8 cellular contexts compared by ENCODE assay signal in genomic region chrX:319579-320125, GRCh38. TPM values are rescaled to one million over a fixed set of nuclear protein-coding genes. Genes with fewer than 3 reads are reported as not detected.
DNase-seq lines count a peak whose midpoint lies in the region; ATAC-seq and TF ChIP-seq lines count a peak whose summit lies in the region.

No MANE protein-coding gene starts in this region.

- peaks cover 9% of the 10 kb centered on the region for H3K36me3 ChIP-seq in SJSA1
- peaks cover 10 to 17% (median 16%) of the 10 kb centered on the region in 4 donors for H3K36me3 ChIP-seq in esophagus muscularis mucosa
- H3K36me3 ChIP-seq in neuronal stem cell (replicated peaks in 1 of 2; ENCODE audit: control insufficient read depth in 2 of 2, insufficient read depth in 2 of 2, low read length in 2 of 2), result peaks cover 11 to 19% of the 10 kb centered on the region in 2 donors

- H3K9me3 Mint-ChIP-seq in CD14-positive monocyte, result peaks cover 0 to 10% (median 3%) of the 10 kb centered on the region in 7 donors

- TF ChIP-seq EP300 in esophagus muscularis mucosa (IDR thresholded peaks at IDR 0.05), result no peak

- peak overlapping the region; percentile 47 for H2BK120ac ChIP-seq in neuronal stem cell (ENCODE audit: low read depth, low read length)

- H3K4me2 ChIP-seq in neuronal stem cell (ENCODE audit: insufficient read depth, low read length, poor library complexity, severe bottlenecking), result peak overlapping the region; percentile 89

- peak overlapping the region; percentile 85 for H3K23ac ChIP-seq in neuronal stem cell (ENCODE audit: low read depth, low read length, poor library complexity)

- no peak for TF ChIP-seq CTCF in CD14-positive monocyte (IDR thresholded peaks at IDR 0.05)
- TF ChIP-seq CTCF in esophagus muscularis mucosa (IDR thresholded peaks at IDR 0.05), result no peak

- peaks cover 0 to 2% of the 10 kb centered on the region in 2 donors for H3K36me3 Mint-ChIP-seq in CD14-positive monocyte

- H4K8ac ChIP-seq in neuronal stem cell (ENCODE audit: low read depth, low read length), result no peak overlapping the region

- H3K4me3 ChIP-seq in SJSA1 (peak overlapping the region; percentile 76), esophagus muscularis mucosa (peak overlapping the region; percentile 94 to 99 (median 96)), neuronal stem cell (ENCODE audit: low read length in 2 of 2) (peak overlapping the region; percentile 89 to 91)

- H3K14ac ChIP-seq in neuronal stem cell (ENCODE audit: low read length), result peak overlapping the region; percentile 56

- H3K18ac ChIP-seq in neuronal stem cell (ENCODE audit: low read length), result peak overlapping the region; percentile 99

- peaks cover 22% of the 10 kb centered on the region for H3K79me1 ChIP-seq in neuronal stem cell (ENCODE audit: low read depth, low read length)

- peak overlapping the region; percentile 75 to 85 for H3K4me3 Mint-ChIP-seq in CD14-positive monocyte

- no peaks in the 10 kb centered on the region for H3K27me3 ChIP-seq in SJSA1 (replicated peaks)
- peaks cover 0 to 8% (median 0%) of the 10 kb centered on the region in 4 donors for H3K27me3 ChIP-seq in esophagus muscularis mucosa
- H3K27me3 ChIP-seq in neuronal stem cell (ENCODE audit: control insufficient read depth in 3 of 3, insufficient read depth in 3 of 3, low read depth in 1 of 3, low read length in 3 of 3), result no peaks in the 10 kb centered on the region

- H2BK15ac ChIP-seq in neuronal stem cell (ENCODE audit: low read length), result no peak overlapping the region

- peaks cover 6% of the 10 kb centered on the region for H3K4me1 ChIP-seq in SJSA1 (replicated peaks)
- H3K4me1 ChIP-seq in esophagus muscularis mucosa, result peaks cover 20 to 57% (median 39%) of the 10 kb centered on the region in 4 donors
- peaks cover 5 to 8% of the 10 kb centered on the region in 2 donors for H3K4me1 ChIP-seq in neuronal stem cell (ENCODE audit: control insufficient read depth in 2 of 2, insufficient read depth in 1 of 2, low read depth in 1 of 2, low read length in 2 of 2)

- no peak for TF ChIP-seq POLR2A in esophagus muscularis mucosa (IDR thresholded peaks at IDR 0.05; ENCODE audit: low read depth)

- H3K4me1 Mint-ChIP-seq in CD14-positive monocyte, result peaks cover 33% of the 10 kb centered on the region

- no peak for DNase-seq in CD14-positive monocyte (ENCODE audit: low spot score)
- DNase-seq in SJSA1 (ENCODE audit: low read depth in 1 of 2, low spot score in 2 of 2), result peak; percentile 14 to 37
- no peak for DNase-seq in esophagus muscularis mucosa (ENCODE audit: extremely low spot score)
- DNase-seq in neuronal stem cell (ENCODE audit: low spot score), result no peak
- no peak for DNase-seq in DMS79 (lab: John Stamatoyannopoulos, UW)
- DNase-seq in AG20443 (ENCODE audit: low spot score), result no peak
- no peak for DNase-seq in AG08396 (ENCODE audit: low spot score)

- no peak for ATAC-seq in HG02759 (IDR thresholded peaks at IDR 0.05; ENCODE audit: unreplicated experiment)

- H4K91ac ChIP-seq in neuronal stem cell (ENCODE audit: low read depth, low read length, poor library complexity), result no peak overlapping the region

- WGBS in esophagus muscularis mucosa, result under 1% methylated on average over 19 of the region's 41 CpGs
- no CpG with 5 or more reads among the region's 41 CpGs for WGBS in neuronal stem cell (ENCODE audit: extremely low coverage in 2 of 2, insufficient read length in 2 of 2, insufficient replicate concordance in 1 of 2), 2 donors

- H3K4ac ChIP-seq in neuronal stem cell (ENCODE audit: low read length), result peak overlapping the region; percentile 66

- intact Hi-C loops in CD14-positive monocyte (cut with micrococcal nuclease), result loop anchor here (2.0 to 5.0 kb wide), 4 partner anchors 42 to 68 kb away; partner anchors contain the start of gene PPP2R3B (in 1 of the 2)
- intact Hi-C loops in esophagus muscularis mucosa (cut with DNase I), result loop anchor here (2.0 to 5.0 kb wide), 2 partner anchors 37 to 67 kb away; partner anchors contain the start of genes PLCXD1 and PPP2R3B

- H2AFZ ChIP-seq in neuronal stem cell (ENCODE audit: low read length), result peak overlapping the region; percentile 84

- H2BK12ac ChIP-seq in neuronal stem cell (ENCODE audit: low read length), result no peak overlapping the region

- peak overlapping the region; percentile 97 for H2AK5ac ChIP-seq in neuronal stem cell (ENCODE audit: low read depth, low read length)

- H2BK5ac ChIP-seq in neuronal stem cell (ENCODE audit: low read length), result peak overlapping the region; percentile 95

- H3K9me3 ChIP-seq in SJSA1 (replicated peaks) (no peaks in the 10 kb centered on the region), esophagus muscularis mucosa (no peaks in the 10 kb centered on the region), neuronal stem cell (replicated peaks in 1 of 2; ENCODE audit: control insufficient read depth in 2 of 2, insufficient read depth in 1 of 2, low read depth in 1 of 2, low read length in 2 of 2) (no peaks in the 10 kb centered on the region)

- H3K27me3 Mint-ChIP-seq in CD14-positive monocyte (ENCODE audit: low read depth in 3 of 3), result peaks cover 12 to 37% (median 36%) of the 10 kb centered on the region in 3 donors

- peak overlapping the region in 2 of 7 donors; percentile 54 to 96 for H3K27ac Mint-ChIP-seq in CD14-positive monocyte

- peak overlapping the region; percentile 93 for H3K9ac ChIP-seq in neuronal stem cell (ENCODE audit: low read depth, low read length, poor library complexity)

- H3K27ac ChIP-seq in SJSA1, result peak overlapping the region; percentile 58
- peak overlapping the region; percentile 84 to 99 (median 93) for H3K27ac ChIP-seq in esophagus muscularis mucosa (replicated peaks in 1 of 4)
- peak overlapping the region; percentile 71 for H3K27ac ChIP-seq in neuronal stem cell (replicated peaks; ENCODE audit: low read length)

RNA-seq across cellular contexts. Expression of gene GTPBP6, which starts 1.1 kb away (rescaled TPM):
- 10 to 100 TPM; 17.2 to 27.0 TPM for polyA plus RNA-seq in CD14-positive monocyte
- total RNA-seq in SJSA1 (2014; rRNA removed; shearing (Covaris generic)), result 44.7 and 50.9 TPM in 2 replicates
- total RNA-seq in esophagus muscularis mucosa, result 10 to 100 TPM; 31.6 to 61.4 (median 55.5) TPM
- 42.2 TPM for polyA plus RNA-seq in neuronal stem cell (2013, experiment 1 of 2)
- polyA plus RNA-seq in neuronal stem cell (2013, experiment 2 of 2), result 42.0 TPM

RNA-seq across cellular contexts. Expression of gene PLCXD1, which starts 38.5 kb away (rescaled TPM):
- polyA plus RNA-seq in CD14-positive monocyte, result 1 to 10 TPM; 2.9 to 6.7 TPM
- 14.8 and 20.1 TPM in 2 replicates for total RNA-seq in SJSA1 (2014; rRNA removed; shearing (Covaris generic))
- 1 to 10 TPM; 2.1 to 8.9 (median 2.4) TPM for total RNA-seq in esophagus muscularis mucosa
- polyA plus RNA-seq in neuronal stem cell (2013, experiment 1 of 2), result 32.6 TPM
- 33.7 TPM for polyA plus RNA-seq in neuronal stem cell (2013, experiment 2 of 2)

Comparison
In these comparisons a context has a peak if more than half of its experiments do, and no peak if none do; other contexts are left out.
1. DNase-seq: peak in SJSA1 (2 of 2); none in CD14-positive monocyte (single experiment), esophagus muscularis mucosa (single experiment), neuronal stem cell (single experiment), DMS79 (single experiment), AG20443 (single experiment) and AG08396 (single experiment).
2. Peak in every context shown above with its lines, with median percentiles within 50 percentile points of each other: H3K27ac ChIP-seq and H3K4me3 ChIP-seq.